In the genomic region with DNA sequence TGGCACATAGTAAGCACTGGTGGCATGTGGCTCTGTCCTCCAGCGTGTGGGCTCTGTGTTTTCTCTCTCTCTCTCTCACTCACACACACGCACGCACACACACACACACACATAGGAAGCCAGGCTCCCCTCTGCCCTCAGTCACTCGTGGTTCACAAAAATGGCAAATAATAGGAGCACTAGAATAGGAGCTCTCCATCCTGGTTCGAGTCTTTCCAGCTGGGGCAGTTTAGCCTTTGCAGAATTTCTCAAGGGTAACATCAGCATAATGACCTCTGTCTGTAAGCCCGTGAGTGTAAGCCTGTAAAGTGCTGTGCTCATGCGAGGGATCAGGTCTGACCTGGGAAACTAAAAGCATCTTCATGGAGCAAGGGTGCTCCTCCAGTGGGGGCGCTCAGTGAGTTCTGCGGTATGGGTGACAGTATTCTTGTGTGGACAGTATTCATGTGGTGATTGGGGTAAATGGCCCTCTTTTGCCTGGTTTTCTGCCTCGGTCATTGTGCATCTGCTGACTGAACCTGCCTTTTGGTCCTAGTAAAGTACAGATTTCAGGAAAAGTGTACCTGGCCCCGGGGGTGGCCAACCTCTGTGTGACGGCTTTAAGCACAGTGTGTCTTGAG, we compare ENCODE assay signal across 8 cellular contexts. TPM values are rescaled to one million over a fixed set of nuclear protein-coding genes. Genes with fewer than 3 reads are reported as not detected.
DNase-seq lines count a peak whose midpoint lies in the region; ATAC-seq and TF ChIP-seq lines count a peak whose summit lies in the region.

No MANE protein-coding gene starts in this region.

- no peaks in the 10 kb centered on the region for H3K36me3 ChIP-seq in mucosa of descending colon (ENCODE audit: low read depth)
- no peaks in the 10 kb centered on the region for H3K36me3 ChIP-seq in uterus

- intact Hi-C loops in mucosa of descending colon (cut with DNase I, micrococcal nuclease) (no loop called here), uterus (cut with DNase I; ENCODE audit: low total_unique reads) (no loop called here)

- no peaks in the 10 kb centered on the region for H3K27me3 ChIP-seq in uterus

- H3K4me3 ChIP-seq in mucosa of descending colon (peak overlapping the region; percentile 93), uterus (peak overlapping the region; percentile 89 to 92)

- TF ChIP-seq CTCF in mucosa of descending colon (IDR thresholded peaks at IDR 0.05) (no peak), uterus (IDR thresholded peaks at IDR 0.05) (no peak)

- CTCF ChIA-PET in activated CD8-positive, alpha-beta memory T cell treated with anti-CD3 and anti-CD28 coated beads, Interleukin-2, amount 10 ng/mL, durations not matched to agents 7 days and 5 days (lab: Charles Lee): interaction anchor here (1.2 to 11.0 kb wide), 4 partner anchors 11 to 92 kb away, joined by 3 to 157 read pairs (median 50); no protein-coding TSS in a partner anchor

- DNase-seq in activated CD8-positive, alpha-beta memory T cell treated with anti-CD3 and anti-CD28 coated beads, Interleukin-2, amount 10 ng/mL, durations not matched to agents 7 days and 5 days: peak; percentile 60
- no peak for DNase-seq in activated CD8-positive, alpha-beta memory T cell treated with anti-CD3 and anti-CD28 coated beads for 24 hours
- DNase-seq in T-helper 17 cell: peak in 1 of 3 donors; percentile 33
- peak in 2 of 3 experiments; percentile 47 to 55 for DNase-seq in effector memory CD8-positive, alpha-beta T cell
- peak in 1 of 3 donors; percentile 54 for DNase-seq in mucosa of descending colon
- no peak for DNase-seq in uterus

- peak overlapping the region; percentile 77 for H3K27ac Mint-ChIP-seq in activated CD8-positive, alpha-beta memory T cell treated with anti-CD3 and anti-CD28 coated beads, Interleukin-2, amount 10 ng/mL, durations not matched to agents 7 days and 5 days
- peak overlapping the region; percentile 99 for H3K27ac Mint-ChIP-seq in T-helper 17 cell
- peak overlapping the region; percentile 98 to 99 for H3K27ac Mint-ChIP-seq in effector memory CD8-positive, alpha-beta T cell

- no peaks in the 10 kb centered on the region for H3K27me3 Mint-ChIP-seq in activated CD8-positive, alpha-beta memory T cell treated with anti-CD3 and anti-CD28 coated beads, Interleukin-2, amount 10 ng/mL, durations not matched to agents 7 days and 5 days
- H3K27me3 Mint-ChIP-seq in T-helper 17 cell: no peaks in the 10 kb centered on the region
- H3K27me3 Mint-ChIP-seq in effector memory CD8-positive, alpha-beta T cell: no peaks in the 10 kb centered on the region

- peaks cover 48% of the 10 kb centered on the region for H3K4me1 Mint-ChIP-seq in activated CD8-positive, alpha-beta memory T cell treated with anti-CD3 and anti-CD28 coated beads, Interleukin-2, amount 10 ng/mL, durations not matched to agents 7 days and 5 days
- peaks cover 47% of the 10 kb centered on the region for H3K4me1 Mint-ChIP-seq in T-helper 17 cell
- H3K4me1 Mint-ChIP-seq in effector memory CD8-positive, alpha-beta T cell (ENCODE audit: low read depth in 2 of 2): peaks cover 55 to 57% of the 10 kb centered on the region in 2 donors

- no peaks in the 10 kb centered on the region for H3K9me3 Mint-ChIP-seq in activated CD8-positive, alpha-beta memory T cell treated with anti-CD3 and anti-CD28 coated beads, Interleukin-2, amount 10 ng/mL, durations not matched to agents 7 days and 5 days (ENCODE audit: low read depth)
- H3K9me3 Mint-ChIP-seq in effector memory CD8-positive, alpha-beta T cell: no peaks in the 10 kb centered on the region

- peaks cover 47% of the 10 kb centered on the region for H3K4me1 ChIP-seq in mucosa of descending colon (ENCODE audit: low read depth)
- H3K4me1 ChIP-seq in uterus: peaks cover 14 to 32% of the 10 kb centered on the region in 2 donors

- peak overlapping the region; percentile 85 to 94 for H3K27ac ChIP-seq in uterus

- no peak for TF ChIP-seq POLR2A in uterus (IDR thresholded peaks at IDR 0.05)

- no peaks in the 10 kb centered on the region for H3K9me3 ChIP-seq in T-helper 17 cell (ENCODE audit: control insufficient read depth, low read length, poor library complexity, severe bottlenecking)
- no peaks in the 10 kb centered on the region for H3K9me3 ChIP-seq in mucosa of descending colon
- no peaks in the 10 kb centered on the region for H3K9me3 ChIP-seq in uterus

- ATAC-seq in activated CD8-positive, alpha-beta memory T cell treated with anti-CD3 and anti-CD28 coated beads, Interleukin-2, amount 10 ng/mL, durations not matched to agents 7 days and 5 days: no peak
- peak; percentile 16 for ATAC-seq in T-helper 17 cell
- peak; percentile 32 for ATAC-seq in effector memory CD8-positive, alpha-beta T cell (replicated peaks)
- ATAC-seq in mucosa of descending colon: no peak
- ATAC-seq in HG03460 (IDR thresholded peaks at IDR 0.05; ENCODE audit: unreplicated experiment): no peak
- ATAC-seq in HG02798 (IDR thresholded peaks at IDR 0.05; ENCODE audit: poor library complexity, unreplicated experiment): no peak

- peaks cover 30% of the 10 kb centered on the region for H3K36me3 Mint-ChIP-seq in activated CD8-positive, alpha-beta memory T cell treated with anti-CD3 and anti-CD28 coated beads, Interleukin-2, amount 10 ng/mL, durations not matched to agents 7 days and 5 days
- H3K36me3 Mint-ChIP-seq in T-helper 17 cell (ENCODE audit: low read depth): peaks cover 7% of the 10 kb centered on the region
- peaks cover 62% of the 10 kb centered on the region for H3K36me3 Mint-ChIP-seq in effector memory CD8-positive, alpha-beta T cell (ENCODE audit: insufficient read depth)

- peak overlapping the region; percentile 96 for H3K4me3 Mint-ChIP-seq in activated CD8-positive, alpha-beta memory T cell treated with anti-CD3 and anti-CD28 coated beads, Interleukin-2, amount 10 ng/mL, durations not matched to agents 7 days and 5 days
- peak overlapping the region; percentile 97 for H3K4me3 Mint-ChIP-seq in T-helper 17 cell
- peak overlapping the region; percentile 92 to 93 for H3K4me3 Mint-ChIP-seq in effector memory CD8-positive, alpha-beta T cell

RNA-seq across cellular contexts. Expression of a gene that starts 0.8 kb away (rescaled TPM):
- total RNA-seq in activated CD8-positive, alpha-beta memory T cell treated with anti-CD3 and anti-CD28 coated beads, Interleukin-2, amount 10 ng/mL, durations not matched to agents 7 days and 5 days: 10 to 100 TPM; 20.9 to 35.4 TPM
- total RNA-seq in T-helper 17 cell (100 to 1,000 TPM; 166 to 170 TPM), mucosa of descending colon (10 to 100 TPM; 25.6 to 42.4 (median 25.9) TPM), uterus (10 to 100 TPM in 1 of 4 donors, 1 to 10 TPM in 3; 2.5 to 11.5 (median 8.5) TPM)

RNA-seq across cellular contexts. Expression of a gene that starts 41.0 kb away (rescaled TPM):
- 10 to 100 TPM; 63.2 to 80.7 TPM for total RNA-seq in activated CD8-positive, alpha-beta memory T cell treated with anti-CD3 and anti-CD28 coated beads, Interleukin-2, amount 10 ng/mL, durations not matched to agents 7 days and 5 days
- total RNA-seq in T-helper 17 cell (10 to 100 TPM; 54.7 to 58.0 TPM), mucosa of descending colon (10 to 100 TPM; 30.2 to 59.5 (median 35.4) TPM), uterus (100 to 1,000 TPM in 1 of 4 donors, 10 to 100 TPM in 3; 39.1 to 186 (median 69.1) TPM)

Comparison
In these comparisons a context has a peak if more than half of its experiments do, and no peak if none do; other contexts are left out.
1. DNase-seq: peak in activated CD8-positive, alpha-beta memory T cell treated with anti-CD3 and anti-CD28 coated beads, Interleukin-2, amount 10 ng/mL, durations not matched to agents 7 days and 5 days (single experiment) and effector memory CD8-positive, alpha-beta T cell (2 of 3); none in activated CD8-positive, alpha-beta memory T cell treated with anti-CD3 and anti-CD28 coated beads for 24 hours (single experiment) and uterus (0 of 2).
2. ATAC-seq: peak in T-helper 17 cell (single experiment) and effector memory CD8-positive, alpha-beta T cell (single experiment); none in activated CD8-positive, alpha-beta memory T cell treated with anti-CD3 and anti-CD28 coated beads, Interleukin-2, amount 10 ng/mL, durations not matched to agents 7 days and 5 days (single experiment), mucosa of descending colon (single experiment), HG03460 (single experiment) and HG02798 (single experiment).
3. Peak in every context shown above with its lines, with median percentiles within 50 percentile points of each other: H3K27ac Mint-ChIP-seq and H3K4me3 Mint-ChIP-seq.